In genomic region chr1:235128453-235129328, GRCh38 we compare ENCODE assay signal across 8 cellular contexts. TPM values are rescaled to one million over a fixed set of nuclear protein-coding genes. Genes with fewer than 3 reads are reported as not detected.
DNase-seq lines count a peak whose midpoint lies in the region; ATAC-seq and TF ChIP-seq lines count a peak whose summit lies in the region.

TOMM20 (minus strand) TSS chr1:235128837; CDS start chr1:235128715, 122 bp downstream.

- no peaks in the 10 kb centered on the region for H3K27me3 ChIP-seq in BLaER1

- TF ChIP-seq CTCF in coronary artery (IDR thresholded peaks at IDR 0.05): no peak

- H3K27ac Mint-ChIP-seq in activated CD4-positive, alpha-beta T cell treated with anti-CD3 and anti-CD28 coated beads, Interleukin-2, amount 10 ng/mL, durations not matched to agents 24 days and 14 days: peak within 1 kb of the TSS; percentile 99

- H3K27ac ChIP-seq in BLaER1 (peak within 1 kb of the TSS; percentile 97), coronary artery (peak within 1 kb of the TSS; percentile 81 to 89)

- H3K4me1 ChIP-seq in BLaER1: peaks cover 36% of the 10 kb centered on the region

- H3K4me3 ChIP-seq in BLaER1: peak within 1 kb of the TSS; percentile 82
- H3K4me3 ChIP-seq in coronary artery: peak within 1 kb of the TSS; percentile 84

- H3K9me3 ChIP-seq in BLaER1: no peaks in the 10 kb centered on the region

- H3K9me3 Mint-ChIP-seq in activated CD4-positive, alpha-beta T cell treated with anti-CD3 and anti-CD28 coated beads, Interleukin-2, amount 10 ng/mL, durations not matched to agents 24 days and 14 days: no peaks in the 10 kb centered on the region

- peaks cover 62% of the 10 kb centered on the region for H3K36me3 ChIP-seq in BLaER1

- H3K27me3 Mint-ChIP-seq in activated CD4-positive, alpha-beta T cell treated with anti-CD3 and anti-CD28 coated beads, Interleukin-2, amount 10 ng/mL, durations not matched to agents 24 days and 14 days: peaks cover 2% of the 10 kb centered on the region

- H4K20me1 ChIP-seq in BLaER1: peaks cover 45% of the 10 kb centered on the region

- peak within 1 kb of the TSS; percentile 98 for H3K9ac ChIP-seq in BLaER1

- intact Hi-C loops in activated CD4-positive, alpha-beta T cell treated with anti-CD3 and anti-CD28 coated beads, Interleukin-2, amount 10 ng/mL, durations not matched to agents 24 days and 14 days (cut with micrococcal nuclease): loop anchor here (1.0 to 5.0 kb wide), 3 partner anchors 33 to 526 kb away; partner anchors contain the start of genes ARID4B, GGPS1 and RBM34

- peaks cover 59% of the 10 kb centered on the region for H3K36me3 Mint-ChIP-seq in activated CD4-positive, alpha-beta T cell treated with anti-CD3 and anti-CD28 coated beads, Interleukin-2, amount 10 ng/mL, durations not matched to agents 24 days and 14 days (ENCODE audit: low read depth)

- peak within 1 kb of the TSS; percentile 98 for H3K4me3 Mint-ChIP-seq in activated CD4-positive, alpha-beta T cell treated with anti-CD3 and anti-CD28 coated beads, Interleukin-2, amount 10 ng/mL, durations not matched to agents 24 days and 14 days

- H3K4me1 Mint-ChIP-seq in activated CD4-positive, alpha-beta T cell treated with anti-CD3 and anti-CD28 coated beads, Interleukin-2, amount 10 ng/mL, durations not matched to agents 24 days and 14 days: peaks cover 28% of the 10 kb centered on the region

- peak within 1 kb of the TSS; percentile 86 for H3K4me2 ChIP-seq in BLaER1

- ATAC-seq in GM19324 (IDR thresholded peaks at IDR 0.05; ENCODE audit: low FRiP score, unreplicated experiment) (peak; percentile 97), HG03469 (IDR thresholded peaks at IDR 0.05; ENCODE audit: unreplicated experiment) (peak; percentile 89), left lobe of liver (peak; percentile 97)

- DNase-seq in NCI-H526 treated with DMSO at 0.1 percent for 48 hours (lab: John Stamatoyannopoulos, UW) (peak; percentile 90), coronary artery (ENCODE audit: low spot score) (peak; percentile 98), left lobe of liver (ENCODE audit: low spot score) (peak; percentile 98)
- peak; percentile 98 for DNase-seq in activated CD4-positive, alpha-beta T cell treated with anti-CD3 and anti-CD28 coated beads, Interleukin-2, amount 10 ng/mL, durations not matched to agents 24 days and 14 days
- peak; percentile 93 for DNase-seq in stimulated activated CD4-positive, alpha-beta T cell treated with anti-CD3 and anti-CD28 coated beads, Interleukin-2, amount 100 ng/mL, for 4 hours (ENCODE audit: low read depth)

RNA-seq across cellular contexts. Expression of gene TOMM20, which starts in this region (rescaled TPM):
- total RNA-seq in activated CD4-positive, alpha-beta T cell treated with anti-CD3 and anti-CD28 coated beads, Interleukin-2, amount 10 ng/mL, durations not matched to agents 24 days and 14 days: 119 and 140 TPM in 2 replicates
- total RNA-seq in left lobe of liver: 48.7 TPM

Comparison
In these comparisons a context has a peak if more than half of its experiments do, and no peak if none do; other contexts are left out.
1. Peak in every context shown above with its lines: DNase-seq, ATAC-seq, H3K4me3 ChIP-seq and H3K27ac ChIP-seq.